Comparison of ENCODE assay signal across 20 cellular contexts in genomic region chr15:31377030-31377429, GRCh38. TPM values are rescaled to one million over a fixed set of nuclear protein-coding genes. Genes with fewer than 3 reads are reported as not detected.
DNase-seq lines count a peak whose midpoint lies in the region; ATAC-seq and TF ChIP-seq lines count a peak whose summit lies in the region.
"Had no signal": no experiment of that assay in that cellular context is flagged by ENCODE, and none has a peak within 500 bp of the region (broad histone marks: within the 10 kb centered on the region; RNA-seq: fewer than 3 reads in every experiment).

No MANE protein-coding gene starts in this region.

- no peak overlapping the region for H3K4me3 Mint-ChIP-seq in activated naive CD8-positive, alpha-beta T cell treated with anti-CD3 and anti-CD28 coated beads for 36 hours
- H3K4me3 Mint-ChIP-seq: activated B cell treated with CpG ODN at 0.5 μM for 24 hours; activated CD8-positive, alpha-beta memory T cell treated with anti-CD3 and anti-CD28 coated beads, Interleukin-2, amount 10 ng/mL, durations not matched to agents 7 days and 5 days; HFFc6 had no signal

- H3K4me1 ChIP-seq in left lung (peaks cover 17 to 61% of the 10 kb centered on the region in 2 donors), spleen (peaks cover 0 to 77% (median 46%) of the 10 kb centered on the region in 6 donors), stomach (peaks cover 14 to 50% (median 24%) of the 10 kb centered on the region in 4 donors)

- CTCF ChIA-PET in HEK293T (lab: Yijun Ruan, JAX): no interaction called here

- H3K9me3 ChIP-seq in left lung: no peaks in the 10 kb centered on the region
- H3K9me3 ChIP-seq in spleen: no peaks in the 10 kb centered on the region
- H3K9me3 ChIP-seq in stomach: no peaks in the 10 kb centered on the region
- H3K9me3 ChIP-seq: ovary, tibial nerve had no signal

- intact Hi-C loops in left lung (cut with DNase I): no loop called here
- intact Hi-C loops in spleen (cut with DNase I; ENCODE audit: low total_unique reads): no loop called here
- intact Hi-C loops in stomach (cut with DNase I; ENCODE audit: low total_unique reads): no loop called here

- no peaks in the 10 kb centered on the region for H3K27me3 Mint-ChIP-seq in activated naive CD8-positive, alpha-beta T cell treated with anti-CD3 and anti-CD28 coated beads for 36 hours
- H3K27me3 Mint-ChIP-seq: activated B cell treated with CpG ODN at 0.5 μM for 24 hours; activated CD8-positive, alpha-beta memory T cell treated with anti-CD3 and anti-CD28 coated beads, Interleukin-2, amount 10 ng/mL, durations not matched to agents 7 days and 5 days had no signal

- H3K9me3 Mint-ChIP-seq in activated naive CD8-positive, alpha-beta T cell treated with anti-CD3 and anti-CD28 coated beads for 36 hours: no peaks in the 10 kb centered on the region
- H3K9me3 Mint-ChIP-seq: activated B cell treated with CpG ODN at 0.5 μM for 24 hours had no signal

- H3K27ac ChIP-seq in left lung (peak overlapping the region in 1 of 2 donors; percentile 60), spleen (peak overlapping the region in 2 of 8 donors; percentile 19 to 32), stomach (no peak overlapping the region)
- H3K27ac ChIP-seq: 22Rv1, epithelial cell of prostate, ovary had no signal

- TF ChIP-seq POLR2A in spleen (IDR thresholded peaks at IDR 0.05) (no peak), stomach (IDR thresholded peaks at IDR 0.05) (no peak)

- peak; percentile 89 for ATAC-seq in left lung
- ATAC-seq: activated CD8-positive, alpha-beta memory T cell treated with anti-CD3 and anti-CD28 coated beads, Interleukin-2, amount 10 ng/mL, durations not matched to agents 7 days and 5 days had no signal

- H3K4me3 ChIP-seq in left lung (no peak overlapping the region), spleen (no peak overlapping the region), stomach (no peak overlapping the region)
- H3K4me3 ChIP-seq: ovary, tibial nerve had no signal

- peaks cover 43% of the 10 kb centered on the region for H3K36me3 Mint-ChIP-seq in activated naive CD8-positive, alpha-beta T cell treated with anti-CD3 and anti-CD28 coated beads for 36 hours

- no peak for TF ChIP-seq EP300 in stomach (IDR thresholded peaks at IDR 0.05)

- peak overlapping the region; percentile 62 for H3K27ac Mint-ChIP-seq in activated naive CD8-positive, alpha-beta T cell treated with anti-CD3 and anti-CD28 coated beads for 36 hours
- H3K27ac Mint-ChIP-seq: HFFc6 had no signal

- peaks cover 55% of the 10 kb centered on the region for H3K4me1 Mint-ChIP-seq in activated naive CD8-positive, alpha-beta T cell treated with anti-CD3 and anti-CD28 coated beads for 36 hours

- H3K27me3 ChIP-seq in left lung: no peaks in the 10 kb centered on the region
- no peaks in the 10 kb centered on the region for H3K27me3 ChIP-seq in spleen (replicated peaks in 1 of 7)
- H3K27me3 ChIP-seq in stomach: no peaks in the 10 kb centered on the region
- H3K27me3 ChIP-seq: BE2C, ovary, tibial nerve had no signal

- TF ChIP-seq CTCF in left lung (IDR thresholded peaks at IDR 0.05): no peak
- TF ChIP-seq CTCF in spleen (IDR thresholded peaks at IDR 0.05 in 8 of 11, conservative IDR thresholded peaks at IDR 0.05 in 3 of 11): no peak
- TF ChIP-seq CTCF in stomach (IDR thresholded peaks at IDR 0.05): no peak

- WGBS in spleen, 5 donors: 70 to 84% (median 80%) methylated on average over 6 to 9 of the region's 9 CpGs
- WGBS in stomach, 5 donors: 63 to 72% (median 64%) methylated on average over 5 to 9 of the region's 9 CpGs

- POLR2A ChIA-PET in HEK293T (lab: Yijun Ruan, JAX): no interaction called here

- peaks cover 0 to 96% of the 10 kb centered on the region in 2 donors for H3K36me3 ChIP-seq in left lung
- peaks cover 0 to 100% (median 59%) of the 10 kb centered on the region in 6 donors for H3K36me3 ChIP-seq in spleen
- H3K36me3 ChIP-seq in stomach: peaks cover 47 to 99% (median 96%) of the 10 kb centered on the region in 4 donors
- H3K36me3 ChIP-seq: ovary had no signal

- DNase-seq in DMS53 (lab: John Stamatoyannopoulos, UW): peak; percentile 6
- DNase-seq in DMS53 treated with DMSO at 0.1 percent for 48 hours (lab: John Stamatoyannopoulos, UW; ENCODE audit: unreplicated experiment): no peak
- DNase-seq in activated naive CD8-positive, alpha-beta T cell treated with anti-CD3 and anti-CD28 coated beads for 36 hours: no peak
- DNase-seq in left lung: peak in 1 of 2 donors; percentile 70
- peak; percentile 53 for DNase-seq in spleen
- no peak for DNase-seq in HEK293T (ENCODE audit: extremely low spot score)
- no peak for DNase-seq in stomach
- DNase-seq in NCI-H1694 (lab: John Stamatoyannopoulos, UW): no peak
- DNase-seq: activated B cell treated with CpG ODN at 0.5 μM for 24 hours; activated CD8-positive, alpha-beta memory T cell treated with anti-CD3 and anti-CD28 coated beads, Interleukin-2, amount 10 ng/mL, durations not matched to agents 7 days and 5 days; activated effector memory CD4-positive, alpha-beta T cell treated with anti-CD3 and anti-CD28 coated beads, Interleukin-2, amount 50 U/mL, for 16 hours; BE2C; DMS153; HFFc6; KBM-7; ovary; T-helper 1 cell had no signal

TF ChIP-seq in HEK293T, 16 proteins besides CTCF, POLR2A, EP300 and RAD21:
- TF ChIP-seq CTBP1 (IDR thresholded peaks at IDR 0.05; ENCODE audit: borderline replicate concordance) (no peak), SP1 (IDR thresholded peaks at IDR 0.05) (no peak), FOXA1 (IDR thresholded peaks at IDR 0.05) (no peak), ARNT (IDR thresholded peaks at IDR 0.05) (no peak), PKNOX1 (IDR thresholded peaks at IDR 0.05) (no peak), FOXM1 (IDR thresholded peaks at IDR 0.05; ENCODE audit: borderline replicate concordance) (no peak), SUZ12 (IDR thresholded peaks at IDR 0.05) (no peak), ELF4 (IDR thresholded peaks at IDR 0.05) (no peak)

RNA-seq across cellular contexts. Expression of gene KLF13, which starts 50.4 kb away (rescaled TPM):
- 100 to 1,000 TPM; 110 to 111 TPM for total RNA-seq in activated naive CD8-positive, alpha-beta T cell treated with anti-CD3 and anti-CD28 coated beads for 36 hours
- 100 to 1,000 TPM; 110 to 116 TPM for total RNA-seq in left lung
- total RNA-seq in spleen: 100 to 1,000 TPM in 1 of 7 donors, 10 to 100 TPM in 6; 71.6 to 111 (median 85.8) TPM
- 10 to 100 TPM; 21.8 to 43.3 (median 43.1) TPM for polyA plus RNA-seq in spleen
- 10 to 100 TPM in 4 of 5 donors, 1 to 10 TPM in 1; 9.3 to 74.0 (median 38.8) TPM for total RNA-seq in stomach
- polyA plus RNA-seq in stomach: 10 to 100 TPM; 23.0 to 30.7 (median 24.3) TPM

Comparison
In these comparisons a context has a peak if more than half of its experiments do, and no peak if none do; other contexts are left out.
1. DNase-seq: peak in DMS53 (single experiment) and spleen (single experiment); none in DMS53 treated with DMSO at 0.1 percent for 48 hours (single experiment), activated naive CD8-positive, alpha-beta T cell treated with anti-CD3 and anti-CD28 coated beads for 36 hours (single experiment), HEK293T (single experiment), stomach (single experiment) and NCI-H1694 (single experiment).